Comparison of ENCODE assay signal across 1 cellular context in genomic region chr6:149393002-149393679, GRCh38.
A peak's percentile ranks its signal among the peaks of the same experiment; 100 is the strongest.
TF ChIP-seq lines count a peak whose summit lies in the region.

No MANE protein-coding gene starts in this region.

TF ChIP-seq in IMR-90, 13 proteins besides CTCF, POLR2A, EP300 and RAD21:
- TF ChIP-seq MXI1 (IDR thresholded peaks at IDR 0.05; ENCODE audit: borderline replicate concordance, low read depth, low read length) (no peak), MAZ (IDR thresholded peaks at IDR 0.05; ENCODE audit: borderline replicate concordance, low read depth, low read length) (no peak), CEBPB (IDR thresholded peaks at IDR 0.05; ENCODE audit: low read depth, low read length) (0 out of 2 replicates have a peak, but pooled peaks have one; percentile 17)
